ENCODE assay signal across 1 cellular context in genomic region chr14:100679707-100680438, GRCh38.
TF ChIP-seq lines count a peak whose summit lies in the region.

No MANE protein-coding gene starts in this region.

TF ChIP-seq in SK-N-SH treated with all-trans-retinoic acid at 6 μM for 48 hours, 23 proteins besides CTCF, POLR2A, EP300 and RAD21 (continued from another document):
- TF ChIP-seq POU6F1 (CRISPR knock-in tag; IDR thresholded peaks at IDR 0.05; ENCODE audit: borderline replicate concordance, low read depth) (no peak), PPARA (CRISPR knock-in tag; IDR thresholded peaks at IDR 0.05; ENCODE audit: borderline replicate concordance) (no peak), SNAI2 (CRISPR knock-in tag; IDR thresholded peaks at IDR 0.05) (no peak), CSDC2 (CRISPR knock-in tag; IDR thresholded peaks at IDR 0.05) (no peak), ZC3H10 (CRISPR knock-in tag; IDR thresholded peaks at IDR 0.05) (no peak), TOX (CRISPR knock-in tag; IDR thresholded peaks at IDR 0.05; ENCODE audit: borderline replicate concordance) (no peak), ZFP30 (CRISPR knock-in tag; IDR thresholded peaks at IDR 0.05) (no peak), CSRNP3 (CRISPR knock-in tag; IDR thresholded peaks at IDR 0.05) (no peak), ISL1 (CRISPR knock-in tag; IDR thresholded peaks at IDR 0.05) (no peak), ARNTL (CRISPR knock-in tag; IDR thresholded peaks at IDR 0.05; ENCODE audit: borderline replicate concordance, low read depth) (no peak)
